ENCODE assay signal across 15 cellular contexts in the genomic region with DNA sequence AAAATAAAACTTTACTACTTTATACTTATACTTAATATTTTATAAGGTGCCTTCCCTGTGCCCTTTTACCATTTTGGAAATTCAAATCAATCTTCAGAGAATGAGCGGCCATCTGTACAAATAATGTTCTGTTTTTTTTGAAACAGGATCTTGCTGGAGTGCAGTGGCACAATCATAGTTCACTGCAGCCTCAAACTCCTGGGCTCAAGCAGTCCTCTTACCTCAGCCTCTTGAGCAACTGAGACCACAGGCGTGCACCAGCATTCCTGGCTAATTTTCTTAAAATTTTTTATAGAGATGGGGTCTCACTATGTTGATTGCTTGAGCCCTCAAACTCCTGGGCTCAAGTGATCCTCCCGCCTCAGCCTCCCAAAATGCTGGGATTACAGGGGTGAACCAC. TPM values are rescaled to one million over a fixed set of nuclear protein-coding genes. Genes with fewer than 3 reads are reported as not detected.
DNase-seq lines count a peak whose midpoint lies in the region; ATAC-seq and TF ChIP-seq lines count a peak whose summit lies in the region.
"Had no signal": no experiment of that assay in that cellular context is flagged by ENCODE, and none has a peak within 500 bp of the region (broad histone marks: within the 10 kb centered on the region; RNA-seq: fewer than 3 reads in every experiment).

No MANE protein-coding gene starts in this region.

- H3K27me3 ChIP-seq in rectal smooth muscle tissue (ENCODE audit: control insufficient read depth, insufficient read depth, low read length), result no peaks in the 10 kb centered on the region
- H3K27me3 ChIP-seq in SJCRH30, result no peaks in the 10 kb centered on the region

- H3K9me3 ChIP-seq in SJCRH30 (replicated peaks), result no peaks in the 10 kb centered on the region

- peaks cover 33% of the 10 kb centered on the region for H3K4me1 ChIP-seq in rectal smooth muscle tissue (ENCODE audit: control insufficient read depth, insufficient read depth, low read length)
- no peaks in the 10 kb centered on the region for H3K4me1 ChIP-seq in SJCRH30

- no peaks in the 10 kb centered on the region; the same call in 1 of the 2 replicates for H3K27me3 Mint-ChIP-seq in HFFc6 (ENCODE audit: insufficient read depth)
- H3K27me3 Mint-ChIP-seq in activated T-helper 17 cell treated with anti-CD3 and anti-CD28 coated beads, Interleukin-2, amount 50 U/mL, for 72 hours, result no peaks in the 10 kb centered on the region
- H3K27me3 Mint-ChIP-seq: B cell; CD4-positive, alpha-beta T cell had no signal

- no peak overlapping the region for H3K4me3 ChIP-seq in rectal smooth muscle tissue (ENCODE audit: low read length)
- no peak overlapping the region for H3K4me3 ChIP-seq in SJCRH30
- H3K4me3 ChIP-seq: GM23338 had no signal

- no peak for DNase-seq in HFFc6
- DNase-seq in fibroblast of gingiva (ENCODE audit: low read depth), result peak; percentile 41
- no peak for DNase-seq in SJCRH30
- no peak for DNase-seq in cerebellar cortex (ENCODE audit: low spot score)
- DNase-seq in GM13977 (ENCODE audit: low spot score), result no peak
- DNase-seq: C1 segment of cervical spinal cord; Calu3; CD4-positive, alpha-beta T cell; DMS 273 treated with DMSO at 0.1 percent for 48 hours; DND-41; H7 had no signal

- H3K4me1 Mint-ChIP-seq in HFFc6 (ENCODE audit: low read depth), result peaks cover 17% of the 10 kb centered on the region; the same call in 1 of the 2 replicates
- H3K4me1 Mint-ChIP-seq in activated T-helper 17 cell treated with anti-CD3 and anti-CD28 coated beads, Interleukin-2, amount 50 U/mL, for 72 hours, result peaks cover 5% of the 10 kb centered on the region
- H3K4me1 Mint-ChIP-seq: GM23338 had no signal

- H3K4me3 Mint-ChIP-seq in HFFc6, result no peak overlapping the region
- no peak overlapping the region for H3K4me3 Mint-ChIP-seq in activated T-helper 17 cell treated with anti-CD3 and anti-CD28 coated beads, Interleukin-2, amount 50 U/mL, for 72 hours
- H3K4me3 Mint-ChIP-seq: B cell; CD4-positive, alpha-beta T cell; GM23338 had no signal

- no peak overlapping the region for H3K9ac ChIP-seq in rectal smooth muscle tissue (ENCODE audit: low read length)

- H3K27ac Mint-ChIP-seq in HFFc6, result peak overlapping the region; percentile 36; the same call in 1 of the 2 replicates
- H3K27ac Mint-ChIP-seq in activated T-helper 17 cell treated with anti-CD3 and anti-CD28 coated beads, Interleukin-2, amount 50 U/mL, for 72 hours, result peak overlapping the region; percentile 34
- H3K27ac Mint-ChIP-seq: B cell; CD4-positive, alpha-beta T cell; GM23338 had no signal

- no peak for ATAC-seq in activated T-helper 17 cell treated with anti-CD3 and anti-CD28 coated beads, Interleukin-2, amount 50 U/mL, for 72 hours (replicated peaks)
- ATAC-seq: GM23338 had no signal

- H3K36me3 Mint-ChIP-seq in HFFc6 (ENCODE audit: low read depth), result peaks cover 33% of the 10 kb centered on the region
- no peaks in the 10 kb centered on the region for H3K36me3 Mint-ChIP-seq in activated T-helper 17 cell treated with anti-CD3 and anti-CD28 coated beads, Interleukin-2, amount 50 U/mL, for 72 hours (ENCODE audit: low read depth)

- TF ChIP-seq CTCF in HFFc6 (IDR thresholded peaks at IDR 0.05), result no peak
- TF ChIP-seq CTCF in GM13977 (IDR thresholded peaks at IDR 0.05; ENCODE audit: extremely low read depth, insufficient read depth, missing control alignments), result no peak

- in situ Hi-C loops in GM13977 (cut with MboI; ENCODE audit: low pct_unique_long_range_greater_than_20kb, low sequenced_read_pairs, unreplicated experiment), result no loop called here

- H3K36me3 ChIP-seq in rectal smooth muscle tissue (ENCODE audit: control insufficient read depth, insufficient read depth, low read length), result peaks cover 15% of the 10 kb centered on the region
- H3K36me3 ChIP-seq in SJCRH30, result peaks cover 26% of the 10 kb centered on the region

- H3K27ac ChIP-seq in rectal smooth muscle tissue (ENCODE audit: low read depth, low read length) (peak overlapping the region; percentile 5), SJCRH30 (no peak overlapping the region)

- no peaks in the 10 kb centered on the region for H3K9me3 Mint-ChIP-seq in HFFc6
- no peaks in the 10 kb centered on the region for H3K9me3 Mint-ChIP-seq in activated T-helper 17 cell treated with anti-CD3 and anti-CD28 coated beads, Interleukin-2, amount 50 U/mL, for 72 hours
- H3K9me3 Mint-ChIP-seq: CD4-positive, alpha-beta T cell; GM23338 had no signal

RNA-seq across cellular contexts. Expression of gene FAM114A1, which starts 53.5 kb away (rescaled TPM):
- 100 to 1,000 TPM; 161 to 210 (median 187) TPM for total RNA-seq in HFFc6 (2021; fragmentation: NEBNext Ultra II Directional; extraction: Animal tissue kit (Norgen Biotek cat#: 25700))
- 1 to 10 TPM in 1 of 2 donors, under 1 TPM in 1; 0.35 to 1.5 TPM for total RNA-seq in activated T-helper 17 cell treated with anti-CD3 and anti-CD28 coated beads, Interleukin-2, amount 50 U/mL, for 72 hours
- 53.3 and 55.9 TPM in 2 replicates for total RNA-seq in SJCRH30 (2014; rRNA removed; shearing (Covaris generic))
- total RNA-seq: CD4-positive, alpha-beta T cell had no signal

Comparison
In these comparisons a context has a peak if more than half of its experiments do, and no peak if none do; other contexts are left out.
1. RNA of gene FAM114A1, which starts 53.5 kb away (total RNA-seq): 161 to 210 TPM in HFFc6 and 53.3 to 55.9 TPM in SJCRH30; 0.35 to 1.5 TPM in activated T-helper 17 cell treated with anti-CD3 and anti-CD28 coated beads, Interleukin-2, amount 50 U/mL, for 72 hours; every median in the first group is over 10 times any median in the second.